Comparison of ENCODE assay signal across 9 cellular contexts in the genomic region with DNA sequence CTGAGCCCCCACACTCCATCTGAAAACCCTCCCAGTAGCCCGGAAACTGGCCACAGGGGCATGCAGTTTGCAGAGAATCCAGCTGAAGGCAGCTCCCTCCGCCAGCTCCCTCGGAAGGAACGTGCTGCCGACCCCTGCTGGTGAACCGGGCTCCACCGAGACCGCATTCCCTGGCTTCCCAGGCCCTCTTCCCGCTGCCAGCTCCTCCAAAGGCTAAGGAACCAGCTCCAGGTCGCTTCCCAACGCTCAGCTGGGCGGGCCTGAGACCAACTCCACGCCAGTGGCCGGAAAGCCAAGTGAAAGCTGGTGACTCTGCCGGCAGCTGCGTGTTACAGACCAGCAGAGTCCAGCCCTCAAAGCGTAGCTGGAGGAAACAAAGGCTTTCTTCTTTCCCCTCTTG. TPM values are rescaled to one million over a fixed set of nuclear protein-coding genes. Genes with fewer than 3 reads are reported as not detected.
DNase-seq lines count a peak whose midpoint lies in the region; ATAC-seq and TF ChIP-seq lines count a peak whose summit lies in the region.
"Had no signal": no experiment of that assay in that cellular context is flagged by ENCODE, and none has a peak within 500 bp of the region (broad histone marks: within the 10 kb centered on the region; RNA-seq: fewer than 3 reads in every experiment).

No MANE protein-coding gene starts in this region.

- WGBS in endodermal cell (ENCODE audit: insufficient coverage in 1 of 2, insufficient read length in 1 of 2), 2 experiments, result 26 to 38% methylated on average over 14 to 17 of the region's 17 CpGs
- WGBS in liver, result 23% methylated on average over 17 of the region's 17 CpGs

- H3K27ac ChIP-seq in endodermal cell (ENCODE audit: low read depth, low read length) (peak overlapping the region; percentile 76), liver (ENCODE audit: low read depth in 1 of 2, low read length in 2 of 2) (peak overlapping the region in 1 of 2 donors; percentile 14)

- H3K9ac ChIP-seq in endodermal cell (ENCODE audit: extremely low read depth, low read length, poor library complexity, severe bottlenecking) (peak overlapping the region; percentile 11), liver (ENCODE audit: low read depth in 1 of 2, low read length in 2 of 2) (no peak overlapping the region)

- no peaks in the 10 kb centered on the region for H3K27me3 Mint-ChIP-seq in endodermal cell (ENCODE audit: insufficient read depth)
- no peaks in the 10 kb centered on the region for H3K27me3 Mint-ChIP-seq in activated naive CD8-positive, alpha-beta T cell treated with anti-CD3 and anti-CD28 coated beads, Interleukin-2, amount 50 U/mL, for 24 hours

- peaks cover 2% of the 10 kb centered on the region for H3K4me1 Mint-ChIP-seq in endodermal cell
- H3K4me1 Mint-ChIP-seq in activated naive CD8-positive, alpha-beta T cell treated with anti-CD3 and anti-CD28 coated beads, Interleukin-2, amount 50 U/mL, for 24 hours, result peaks cover 5% of the 10 kb centered on the region

- H3K36me3 ChIP-seq in endodermal cell (ENCODE audit: control insufficient read depth, insufficient read depth, low read length) (peaks cover 31% of the 10 kb centered on the region), liver (ENCODE audit: control insufficient read depth in 4 of 4, insufficient read depth in 3 of 4, low read depth in 1 of 4, low read length in 3 of 4) (no peaks in the 10 kb centered on the region)

- H3K9me3 ChIP-seq in endodermal cell (ENCODE audit: control insufficient read depth, low read length), result no peaks in the 10 kb centered on the region
- no peaks in the 10 kb centered on the region for H3K9me3 ChIP-seq in liver (ENCODE audit: control insufficient read depth in 4 of 4, low read length in 3 of 4)

- DNase-seq in LHCN-M2 (ENCODE audit: low read depth) (peak; percentile 89), endodermal cell (peak; percentile 95), superior temporal gyrus (ENCODE audit: extremely low spot score) (peak; percentile 69), HUDEP-2 (lab: John Stamatoyannopoulos, UW; ENCODE audit: unreplicated experiment in 76 of 76) (no peak), GM19238 (ENCODE audit: insufficient read length, low spot score) (no peak), NCI-H1417 treated with DMSO at 0.1 percent for 48 hours (lab: John Stamatoyannopoulos, UW) (no peak)
- no peak for DNase-seq in activated naive CD8-positive, alpha-beta T cell treated with anti-CD3 and anti-CD28 coated beads, Interleukin-2, amount 50 U/mL, for 24 hours

- H3K27me3 ChIP-seq in endodermal cell (ENCODE audit: control insufficient read depth, insufficient read depth, low read length, poor library complexity, severe bottlenecking) (no peaks in the 10 kb centered on the region), liver (ENCODE audit: control insufficient read depth in 4 of 4, insufficient read depth in 4 of 4, low read length in 3 of 4) (no peaks in the 10 kb centered on the region)

- no peaks in the 10 kb centered on the region for H3K9me3 Mint-ChIP-seq in endodermal cell
- no peaks in the 10 kb centered on the region for H3K9me3 Mint-ChIP-seq in activated naive CD8-positive, alpha-beta T cell treated with anti-CD3 and anti-CD28 coated beads, Interleukin-2, amount 50 U/mL, for 24 hours

- H3K4me1 ChIP-seq in endodermal cell (ENCODE audit: control insufficient read depth, insufficient read depth, low read length) (peaks cover 4% of the 10 kb centered on the region), liver (ENCODE audit: control insufficient read depth in 4 of 4, insufficient read depth in 4 of 4, low read length in 3 of 4) (peaks cover 0 to 13% (median 8%) of the 10 kb centered on the region in 4 donors)

- H3K36me3 Mint-ChIP-seq in endodermal cell (ENCODE audit: low read depth), result peaks cover 22% of the 10 kb centered on the region
- H3K36me3 Mint-ChIP-seq in activated naive CD8-positive, alpha-beta T cell treated with anti-CD3 and anti-CD28 coated beads, Interleukin-2, amount 50 U/mL, for 24 hours (ENCODE audit: low read depth), result peaks cover 6% of the 10 kb centered on the region

- H3K4me3 ChIP-seq in endodermal cell (ENCODE audit: low read length) (no peak overlapping the region), liver (ENCODE audit: low read depth in 1 of 3, low read length in 3 of 3) (no peak overlapping the region)

- ATAC-seq in activated naive CD8-positive, alpha-beta T cell treated with anti-CD3 and anti-CD28 coated beads, Interleukin-2, amount 50 U/mL, for 24 hours, result no peak
- ATAC-seq: activated CD4-positive, CD25-positive, alpha-beta regulatory T cell treated with anti-CD3 and anti-CD28 coated beads, Interleukin-2, amount 50 U/mL, for 24 hours had no signal

- no peak overlapping the region for H3K4me3 Mint-ChIP-seq in endodermal cell
- no peak overlapping the region for H3K4me3 Mint-ChIP-seq in activated naive CD8-positive, alpha-beta T cell treated with anti-CD3 and anti-CD28 coated beads, Interleukin-2, amount 50 U/mL, for 24 hours

- H3K27ac Mint-ChIP-seq in endodermal cell, result peak overlapping the region; percentile 21
- H3K27ac Mint-ChIP-seq in activated naive CD8-positive, alpha-beta T cell treated with anti-CD3 and anti-CD28 coated beads, Interleukin-2, amount 50 U/mL, for 24 hours, result no peak overlapping the region

- TF ChIP-seq CTCF in endodermal cell (conservative IDR thresholded peaks at IDR 0.05) (peak; percentile 85), liver (IDR thresholded peaks at IDR 0.05; ENCODE audit: low read depth, low read length, missing input control) (peak; percentile 60)

- peak; percentile 78 to 85 for TF ChIP-seq RAD21 in liver (IDR thresholded peaks at IDR 0.05)

TF ChIP-seq in liver, 16 proteins besides CTCF, POLR2A, EP300 and RAD21:
- TF ChIP-seq EGR1 (IDR thresholded peaks at IDR 0.05; ENCODE audit: low read depth in 2 of 2), result no peak
- TF ChIP-seq RXRA (IDR thresholded peaks at IDR 0.05), result peak in 1 of 2 donors; percentile 23
- no peak for TF ChIP-seq TAF1 (conservative IDR thresholded peaks at IDR 0.05)
- TF ChIP-seq, protein P1, sequence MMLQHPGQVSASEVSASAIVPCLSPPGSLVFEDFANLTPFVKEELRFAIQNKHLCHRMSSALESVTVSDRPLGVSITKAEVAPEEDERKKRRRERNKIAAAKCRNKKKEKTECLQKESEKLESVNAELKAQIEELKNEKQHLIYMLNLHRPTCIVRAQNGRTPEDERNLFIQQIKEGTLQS (IDR thresholded peaks at IDR 0.05), result no peak
- TF ChIP-seq NR2F2 (IDR thresholded peaks at IDR 0.05), result peak; percentile 49
- TF ChIP-seq SP1 (IDR thresholded peaks at IDR 0.05), result peak; percentile 32
- TF ChIP-seq, protein P2, sequence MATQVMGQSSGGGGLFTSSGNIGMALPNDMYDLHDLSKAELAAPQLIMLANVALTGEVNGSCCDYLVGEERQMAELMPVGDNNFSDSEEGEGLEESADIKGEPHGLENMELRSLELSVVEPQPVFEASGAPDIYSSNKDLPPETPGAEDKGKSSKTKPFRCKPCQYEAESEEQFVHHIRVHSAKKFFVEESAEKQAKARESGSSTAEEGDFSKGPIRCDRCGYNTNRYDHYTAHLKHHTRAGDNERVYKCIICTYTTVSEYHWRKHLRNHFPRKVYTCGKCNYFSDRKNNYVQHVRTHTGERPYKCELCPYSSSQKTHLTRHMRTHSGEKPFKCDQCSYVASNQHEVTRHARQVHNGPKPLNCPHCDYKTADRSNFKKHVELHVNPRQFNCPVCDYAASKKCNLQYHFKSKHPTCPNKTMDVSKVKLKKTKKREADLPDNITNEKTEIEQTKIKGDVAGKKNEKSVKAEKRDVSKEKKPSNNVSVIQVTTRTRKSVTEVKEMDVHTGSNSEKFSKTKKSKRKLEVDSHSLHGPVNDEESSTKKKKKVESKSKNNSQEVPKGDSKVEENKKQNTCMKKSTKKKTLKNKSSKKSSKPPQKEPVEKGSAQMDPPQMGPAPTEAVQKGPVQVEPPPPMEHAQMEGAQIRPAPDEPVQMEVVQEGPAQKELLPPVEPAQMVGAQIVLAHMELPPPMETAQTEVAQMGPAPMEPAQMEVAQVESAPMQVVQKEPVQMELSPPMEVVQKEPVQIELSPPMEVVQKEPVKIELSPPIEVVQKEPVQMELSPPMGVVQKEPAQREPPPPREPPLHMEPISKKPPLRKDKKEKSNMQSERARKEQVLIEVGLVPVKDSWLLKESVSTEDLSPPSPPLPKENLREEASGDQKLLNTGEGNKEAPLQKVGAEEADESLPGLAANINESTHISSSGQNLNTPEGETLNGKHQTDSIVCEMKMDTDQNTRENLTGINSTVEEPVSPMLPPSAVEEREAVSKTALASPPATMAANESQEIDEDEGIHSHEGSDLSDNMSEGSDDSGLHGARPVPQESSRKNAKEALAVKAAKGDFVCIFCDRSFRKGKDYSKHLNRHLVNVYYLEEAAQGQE (IDR thresholded peaks at IDR 0.05), result peak; percentile 41

RNA-seq across cellular contexts. Expression of a gene that starts 35.8 kb away (rescaled TPM):
- 0.32 and 0.63 TPM in 2 replicates for total RNA-seq in LHCN-M2 (2014; rRNA removed)
- 1.1 TPM for polyA plus RNA-seq in LHCN-M2 (2012)
- under 1 TPM; 0.35 to 0.51 TPM for total RNA-seq in endodermal cell
- 1.1 TPM for polyA plus RNA-seq in endodermal cell (2013, experiment 1 of 2)
- polyA plus RNA-seq in endodermal cell (2013, experiment 2 of 2), result 0.91 TPM
- total RNA-seq in liver, result 1 to 10 TPM; 2.9 to 6.7 TPM
- polyA plus RNA-seq in liver, result 10 to 100 TPM in 1 of 2 donors, 1 to 10 TPM in 1; 8.0 to 23.1 TPM

RNA-seq across cellular contexts. Expression of a gene that starts 36.3 kb away (rescaled TPM):
- total RNA-seq in LHCN-M2 (2014; rRNA removed) (20.5 and 25.3 TPM in 2 replicates), endodermal cell (10 to 100 TPM; 14.9 to 17.1 TPM), liver (10 to 100 TPM; 12.5 to 27.4 TPM)
- polyA plus RNA-seq in LHCN-M2 (2012), result 39.7 TPM
- 24.1 TPM for polyA plus RNA-seq in endodermal cell (2013, experiment 1 of 2)
- polyA plus RNA-seq in endodermal cell (2013, experiment 2 of 2), result 25.0 TPM
- polyA plus RNA-seq in liver, result 10 to 100 TPM; 39.6 to 53.3 TPM

Comparison
In these comparisons a context has a peak if more than half of its experiments do, and no peak if none do; other contexts are left out.
1. DNase-seq: peak in LHCN-M2 (single experiment), endodermal cell (single experiment) and superior temporal gyrus (single experiment); none in HUDEP-2 (0 of 76), activated naive CD8-positive, alpha-beta T cell treated with anti-CD3 and anti-CD28 coated beads, Interleukin-2, amount 50 U/mL, for 24 hours (single experiment), GM19238 (single experiment) and NCI-H1417 treated with DMSO at 0.1 percent for 48 hours (single experiment).